30 cellular contexts compared by ENCODE assay signal in genomic region chr3:24900202-24900601, GRCh38.
"Had no signal": no experiment of that assay in that cellular context is flagged by ENCODE, and none has a peak within 500 bp of the region (broad histone marks: within the 10 kb centered on the region; RNA-seq: fewer than 3 reads in every experiment).

No MANE protein-coding gene starts in this region.

- H3K9me3 ChIP-seq: ovary, psoas muscle, right lobe of liver, sigmoid colon, suprapubic skin, testis, tibial artery, transverse colon, upper lobe of left lung, vagina had no signal

- H3K9ac ChIP-seq: neural progenitor cell, parathyroid adenoma had no signal

- H3K36me3 ChIP-seq: neural progenitor cell, ovary, right lobe of liver, sigmoid colon, suprapubic skin, tibial artery, transverse colon, upper lobe of left lung, vagina had no signal

- H3K4me3 Mint-ChIP-seq: naive B cell; natural killer cell treated with Interleukin-12 subunit alpha and Interleukin-12 subunit beta and Interleukin-15 and Interleukin-18, amount 100 ng/mL, for 72 hours; nephron progenitor cell; neural progenitor cell; stimulated activated effector memory CD8-positive, alpha-beta T cell treated with anti-CD3 and anti-CD28 coated beads, Interleukin-12 subunit alpha, Interleukin-12 subunit beta, amount 100 ng/mL, for 72 hours; stimulated activated naive B cell treated with anti-CD40 and anti-IgM and Interleukin-4, amounts not matched to agents 10 μg/mL and 1 μg/mL and 100 μg/mL, for 72 hours; stimulated activated naive CD8-positive, alpha-beta T cell treated with anti-CD3 and anti-CD28 coated beads, Interleukin-15, amount 100 ng/mL, for 72 hours had no signal

- H3K4me3 ChIP-seq: neural progenitor cell, ovary, psoas muscle, right lobe of liver, sigmoid colon, suprapubic skin, testis, tibial artery, transverse colon, upper lobe of left lung, vagina had no signal

- FAIRE-seq: small intestine, urothelium cell line had no signal

- H3K4me1 ChIP-seq: neural progenitor cell, parathyroid adenoma, psoas muscle, right lobe of liver, sigmoid colon, suprapubic skin, testis, tibial artery, transverse colon, upper lobe of left lung, vagina had no signal

- H3K27ac Mint-ChIP-seq: naive B cell; natural killer cell treated with Interleukin-12 subunit alpha and Interleukin-12 subunit beta and Interleukin-15 and Interleukin-18, amount 100 ng/mL, for 72 hours; nephron progenitor cell; neural progenitor cell; progenitor cell of endocrine pancreas; stimulated activated effector memory CD8-positive, alpha-beta T cell treated with anti-CD3 and anti-CD28 coated beads, Interleukin-12 subunit alpha, Interleukin-12 subunit beta, amount 100 ng/mL, for 72 hours; stimulated activated naive B cell treated with anti-CD40 and anti-IgM and Interleukin-4, amounts not matched to agents 10 μg/mL and 1 μg/mL and 100 μg/mL, for 72 hours; stimulated activated naive CD8-positive, alpha-beta T cell treated with anti-CD3 and anti-CD28 coated beads, Interleukin-15, amount 100 ng/mL, for 72 hours had no signal

- H3K36me3 Mint-ChIP-seq: naive B cell; natural killer cell treated with Interleukin-12 subunit alpha and Interleukin-12 subunit beta and Interleukin-15 and Interleukin-18, amount 100 ng/mL, for 72 hours; neural progenitor cell; stimulated activated effector memory CD8-positive, alpha-beta T cell treated with anti-CD3 and anti-CD28 coated beads, Interleukin-12 subunit alpha, Interleukin-12 subunit beta, amount 100 ng/mL, for 72 hours; stimulated activated naive B cell treated with anti-CD40 and anti-IgM and Interleukin-4, amounts not matched to agents 10 μg/mL and 1 μg/mL and 100 μg/mL, for 72 hours had no signal

- H3K27me3 Mint-ChIP-seq: naive B cell; natural killer cell treated with Interleukin-12 subunit alpha and Interleukin-12 subunit beta and Interleukin-15 and Interleukin-18, amount 100 ng/mL, for 72 hours; progenitor cell of endocrine pancreas; stimulated activated naive B cell treated with anti-CD40 and anti-IgM and Interleukin-4, amounts not matched to agents 10 μg/mL and 1 μg/mL and 100 μg/mL, for 72 hours; stimulated activated naive CD8-positive, alpha-beta T cell treated with anti-CD3 and anti-CD28 coated beads, Interleukin-15, amount 100 ng/mL, for 72 hours had no signal

- H3K27ac ChIP-seq: neural progenitor cell, ovary, parathyroid adenoma, psoas muscle, right lobe of liver, sigmoid colon, suprapubic skin, testis, tibial artery, transverse colon, upper lobe of left lung, vagina had no signal

- ATAC-seq: natural killer cell treated with Interleukin-12 subunit alpha and Interleukin-12 subunit beta and Interleukin-15 and Interleukin-18, amount 100 ng/mL, for 72 hours; psoas muscle; right cardiac atrium; right lobe of liver; stimulated activated effector memory CD8-positive, alpha-beta T cell treated with anti-CD3 and anti-CD28 coated beads, Interleukin-12 subunit alpha, Interleukin-12 subunit beta, amount 100 ng/mL, for 72 hours; stimulated activated naive B cell treated with anti-CD40 and anti-IgM and Interleukin-4, amounts not matched to agents 10 μg/mL and 1 μg/mL and 100 μg/mL, for 72 hours; stimulated activated naive CD8-positive, alpha-beta T cell treated with anti-CD3 and anti-CD28 coated beads, Interleukin-15, amount 100 ng/mL, for 72 hours; stimulated activated naive CD8-positive, alpha-beta T cell treated with anti-CD3 and anti-CD28 coated beads, Interleukin-15, Interleukin-2, amounts not matched to agents 100 U/mL and 50 U/mL, for 24 hours had no signal

- H3K4me1 Mint-ChIP-seq: naive B cell; neural progenitor cell; stimulated activated effector memory CD8-positive, alpha-beta T cell treated with anti-CD3 and anti-CD28 coated beads, Interleukin-12 subunit alpha, Interleukin-12 subunit beta, amount 100 ng/mL, for 72 hours; stimulated activated naive B cell treated with anti-CD40 and anti-IgM and Interleukin-4, amounts not matched to agents 10 μg/mL and 1 μg/mL and 100 μg/mL, for 72 hours; stimulated activated naive CD8-positive, alpha-beta T cell treated with anti-CD3 and anti-CD28 coated beads, Interleukin-15, amount 100 ng/mL, for 72 hours had no signal

- H3K9me3 Mint-ChIP-seq: natural killer cell treated with Interleukin-12 subunit alpha and Interleukin-12 subunit beta and Interleukin-15 and Interleukin-18, amount 100 ng/mL, for 72 hours; nephron progenitor cell; neural progenitor cell had no signal

- DNase-seq: naive B cell; nephron progenitor cell; occipital lobe; ovary; posterior cingulate gyrus; psoas muscle; right cardiac atrium; right lobe of liver; sigmoid colon; small intestine; stimulated activated CD4-positive, alpha-beta T cell treated with anti-CD3 and anti-CD28 coated beads, Interleukin-15, amount 100 ng/mL, for 24 hours; stimulated activated CD4-positive, alpha-beta T cell treated with anti-CD3 and anti-CD28 coated beads, Interleukin-2, amount 100 ng/mL, for 24 hours; stimulated activated CD4-positive, alpha-beta T cell treated with anti-CD3 and anti-CD28 coated beads, Interleukin-2, amount 100 ng/mL, for 48 hours; stimulated activated CD4-positive, alpha-beta T cell treated with anti-CD3 and anti-CD28 coated beads, Interleukin-4, amount 100 ng/mL, for 24 hours; stimulated activated naive B cell treated with anti-CD40 and anti-IgM and Interleukin-4, amounts not matched to agents 10 μg/mL and 1 μg/mL and 100 μg/mL, for 72 hours; stimulated activated naive CD8-positive, alpha-beta T cell treated with anti-CD3 and anti-CD28 coated beads, Interleukin-15, amount 100 ng/mL, for 72 hours; stimulated activated naive CD8-positive, alpha-beta T cell treated with anti-CD3 and anti-CD28 coated beads, Interleukin-15, Interleukin-2, amounts not matched to agents 100 U/mL and 50 U/mL, for 24 hours; substantia nigra; testis; tibial artery; transverse colon; upper lobe of left lung had no signal
